ENCODE assay signal across 12 cellular contexts in genomic region chr18:59516356-59517155, GRCh38.
DNase-seq lines count a peak whose midpoint lies in the region; ATAC-seq and TF ChIP-seq lines count a peak whose summit lies in the region.
"Had no signal": no experiment of that assay in that cellular context is flagged by ENCODE, and none has a peak within 500 bp of the region (broad histone marks: within the 10 kb centered on the region; RNA-seq: fewer than 3 reads in every experiment).

No MANE protein-coding gene starts in this region.

- H3K4me3 Mint-ChIP-seq in Calu3 (ENCODE audit: low read depth, unreplicated experiment): peak overlapping the region; percentile 5
- H3K4me3 Mint-ChIP-seq: stimulated activated naive CD8-positive, alpha-beta T cell treated with anti-CD3 and anti-CD28 coated beads, Interleukin-15, Interleukin-2, amounts not matched to agents 100 ng/mL and 50 ng/mL, for 24 hours had no signal

- peak overlapping the region; percentile 79 for H3K27ac Mint-ChIP-seq in Calu3 (ENCODE audit: unreplicated experiment)
- H3K27ac Mint-ChIP-seq: stimulated activated naive CD8-positive, alpha-beta T cell treated with anti-CD3 and anti-CD28 coated beads, Interleukin-15, Interleukin-2, amounts not matched to agents 100 ng/mL and 50 ng/mL, for 24 hours had no signal

- TF ChIP-seq CTCF in Calu3 (IDR thresholded peaks at IDR 0.05; ENCODE audit: unreplicated experiment): no peak
- no peak for TF ChIP-seq CTCF in omental fat pad (IDR thresholded peaks at IDR 0.05)

- no peaks in the 10 kb centered on the region for H3K9me3 Mint-ChIP-seq in Calu3 (ENCODE audit: low read depth, unreplicated experiment)
- H3K9me3 Mint-ChIP-seq: stimulated activated naive CD8-positive, alpha-beta T cell treated with anti-CD3 and anti-CD28 coated beads, Interleukin-15, Interleukin-2, amounts not matched to agents 100 ng/mL and 50 ng/mL, for 24 hours had no signal

- BruUV-seq in Calu3 (replicated peaks; lab: Mats Ljungman, UMichigan): no TSS peak

- peaks cover 93% of the 10 kb centered on the region for H3K27me3 Mint-ChIP-seq in Calu3 (ENCODE audit: unreplicated experiment)

- intact Hi-C loops in Calu3 (cut with micrococcal nuclease; ENCODE audit: unreplicated experiment): no loop called here

- no peaks in the 10 kb centered on the region for H3K36me3 Mint-ChIP-seq in Calu3 (ENCODE audit: insufficient read depth, unreplicated experiment)

- ATAC-seq in omental fat pad (ENCODE audit: low FRiP score): peak; percentile 88

- H3K4me1 Mint-ChIP-seq in Calu3 (ENCODE audit: low read depth, unreplicated experiment): peaks cover 24% of the 10 kb centered on the region

- peak; percentile 53 for DNase-seq in Calu3
- peak; percentile 26 for DNase-seq in NCI-H748 treated with DMSO at 0.1 percent for 48 hours (lab: John Stamatoyannopoulos, UW)
- DNase-seq in fibroblast of the conjunctiva (ENCODE audit: low read depth): peak; percentile 39
- DNase-seq in omental fat pad (ENCODE audit: low spot score): peak; percentile 44
- DNase-seq in GM19238 (ENCODE audit: insufficient read length, low spot score): no peak
- DNase-seq in epidermal melanocyte (ENCODE audit: insufficient read length, low spot score): no peak
- DNase-seq in activated naive CD4-positive, alpha-beta T cell treated with anti-CD3 and anti-CD28 coated beads, Interleukin-2, amount 50 U/mL, for 16 hours: no peak
- DNase-seq in dedifferentiated amniotic fluid mesenchymal stem cell (ENCODE audit: extremely low spot score): no peak
- DNase-seq: activated effector memory CD4-positive, alpha-beta T cell treated with anti-CD3 and anti-CD28 coated beads, Interleukin-2, amount 50 U/mL, for 16 hours; GDM1; NCI-H524 treated with DMSO at 0.1 percent for 48 hours had no signal

- CTCF ChIA-PET in Calu3 (lab: Charles Lee): no interaction called here

Comparison
In these comparisons a context has a peak if more than half of its experiments do, and no peak if none do; other contexts are left out.
1. DNase-seq: peak in Calu3 (single experiment), NCI-H748 treated with DMSO at 0.1 percent for 48 hours (single experiment), fibroblast of the conjunctiva (single experiment) and omental fat pad (single experiment); none in GM19238 (single experiment), epidermal melanocyte (single experiment), activated naive CD4-positive, alpha-beta T cell treated with anti-CD3 and anti-CD28 coated beads, Interleukin-2, amount 50 U/mL, for 16 hours (single experiment) and dedifferentiated amniotic fluid mesenchymal stem cell (single experiment).